Comparison of ENCODE assay signal across 1 cellular context in the genomic region with DNA sequence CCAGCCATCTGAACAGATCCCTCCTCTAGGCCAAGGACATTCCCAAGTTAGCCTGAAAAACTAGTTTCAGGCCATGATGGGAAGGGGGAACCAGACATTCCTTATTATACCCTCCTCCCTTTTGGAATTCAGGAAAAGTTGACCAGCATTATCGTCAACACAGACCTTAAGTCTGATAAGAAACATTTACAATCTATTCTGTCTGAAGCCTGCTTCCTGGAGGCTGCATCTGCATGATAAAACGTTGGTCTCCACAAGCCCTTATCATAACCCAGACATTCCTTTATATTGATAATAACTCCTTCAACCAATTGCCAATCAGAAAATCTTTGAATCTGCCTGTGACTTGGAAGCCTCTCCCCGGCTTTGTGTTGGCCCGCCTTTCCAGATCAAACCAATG.
TF ChIP-seq lines count a peak whose summit lies in the region.

No MANE protein-coding gene starts in this region.

TF ChIP-seq in K562, 482 proteins besides CTCF, POLR2A, EP300 and RAD21 (continued from another document and continues in another):
- TF ChIP-seq TCF15 (CRISPR knock-in tag; IDR thresholded peaks at IDR 0.05) (no peak), ZNF76 (CRISPR knock-in tag; IDR thresholded peaks at IDR 0.05; ENCODE audit: borderline replicate concordance) (no peak), HDAC1 (IDR thresholded peaks at IDR 0.05) (no peak), SOX6 (IDR thresholded peaks at IDR 0.05) (peak; percentile 93), CXXC5 (CRISPR knock-in tag; IDR thresholded peaks at IDR 0.05) (peak; percentile 40; the same call in 1 of the 2 replicates), E2F3 (CRISPR knock-in tag; IDR thresholded peaks at IDR 0.05) (no peak), POLR2B (IDR thresholded peaks at IDR 0.05; ENCODE audit: low read depth, partially characterized antibody) (no peak), SRSF3 (IDR thresholded peaks at IDR 0.05; ENCODE audit: insufficient read depth, low read length) (no peak), ERF (CRISPR knock-in tag; IDR thresholded peaks at IDR 0.05) (no peak), TCF7L2 (IDR thresholded peaks at IDR 0.05; ENCODE audit: low read depth, low read length) (no peak), MCM7 (IDR thresholded peaks at IDR 0.05) (no peak), HCFC1 (IDR thresholded peaks at IDR 0.05; ENCODE audit: low read depth, low read length) (no peak), ZNF436 (CRISPR knock-in tag; IDR thresholded peaks at IDR 0.05) (no peak), STAG1 (CRISPR knock-in tag; IDR thresholded peaks at IDR 0.05; ENCODE audit: borderline replicate concordance) (no peak), SMARCA4 (IDR thresholded peaks at IDR 0.05) (peak; percentile 75), TFE3 (CRISPR knock-in tag; IDR thresholded peaks at IDR 0.05) (no peak), KDM1A (IDR thresholded peaks at IDR 0.05) (peak; percentile 48 to 59; a peak in 3 of 4 replicates), GATAD2B (IDR thresholded peaks at IDR 0.05; ENCODE audit: borderline replicate concordance) (no peak), ESRRB (CRISPR knock-in tag; IDR thresholded peaks at IDR 0.05; ENCODE audit: borderline replicate concordance) (no peak), GATA2 (CRISPR knock-in tag; IDR thresholded peaks at IDR 0.05) (peak; percentile 54), TRIM24 (IDR thresholded peaks at IDR 0.05) (peak; percentile 83 to 91), POLR2G (IDR thresholded peaks at IDR 0.05; ENCODE audit: low read depth, low read length) (no peak), XRCC4 (IDR thresholded peaks at IDR 0.05; ENCODE audit: extremely low read depth, insufficient read depth, insufficient read length) (no peak), HMG20A (CRISPR knock-in tag; conservative IDR thresholded peaks at IDR 0.05) (no peak), HDGF (IDR thresholded peaks at IDR 0.05) (no peak), ZNF133 (CRISPR knock-in tag; IDR thresholded peaks at IDR 0.05) (no peak), ZNF644 (tag; IDR thresholded peaks at IDR 0.05; ENCODE audit: low read depth) (no peak), MAZ (CRISPR knock-in tag; conservative IDR thresholded peaks at IDR 0.05 in 1 of 2, IDR thresholded peaks at IDR 0.05 in 1 of 2) (no peak), ELF1 (tag; IDR thresholded peaks at IDR 0.05) (peak; percentile 41; the same call in 1 of the 2 replicates), STAT5A (IDR thresholded peaks at IDR 0.05; ENCODE audit: borderline replicate concordance, low read length) (peak; percentile 63; the same call in 1 of the 2 replicates), HNRNPLL (IDR thresholded peaks at IDR 0.05; ENCODE audit: low read depth, low read length, poor library complexity, severe bottlenecking) (no peak), MED1 (CRISPR knock-in tag; IDR thresholded peaks at IDR 0.05; ENCODE audit: borderline replicate concordance) (no peak), SRSF9 (IDR thresholded peaks at IDR 0.05; ENCODE audit: borderline replicate concordance, low read depth, low read length) (no peak), SUPT5H (IDR thresholded peaks at IDR 0.05) (no peak), TCF3 (CRISPR knock-in tag; IDR thresholded peaks at IDR 0.05) (peak; percentile 89), ZNF12 (CRISPR knock-in tag; IDR thresholded peaks at IDR 0.05) (no peak), MTA2 (IDR thresholded peaks at IDR 0.05; ENCODE audit: low read depth) (peak; percentile 84), EWSR1 (IDR thresholded peaks at IDR 0.05; ENCODE audit: borderline replicate concordance, low read depth, partially characterized antibody) (no peak), ZFX (CRISPR knock-in tag; IDR thresholded peaks at IDR 0.05) (no peak), SPI1 (IDR thresholded peaks at IDR 0.05; ENCODE audit: borderline replicate concordance, low read depth, low read length) (no peak), ATF2 (CRISPR knock-in tag; IDR thresholded peaks at IDR 0.05) (no peak), ZSCAN32 (CRISPR knock-in tag; IDR thresholded peaks at IDR 0.05) (no peak), PPARD (CRISPR knock-in tag; IDR thresholded peaks at IDR 0.05) (no peak), ESRRA (IDR thresholded peaks at IDR 0.05; ENCODE audit: borderline replicate concordance, low read depth) (no peak; the same call in 1 of the 2 replicates), POLR2H (tag; IDR thresholded peaks at IDR 0.05; ENCODE audit: low read depth) (no peak), NFXL1 (CRISPR knock-in tag; IDR thresholded peaks at IDR 0.05) (no peak), RAD51 (IDR thresholded peaks at IDR 0.05; ENCODE audit: borderline replicate concordance, low read depth) (no peak), ZNF407 (IDR thresholded peaks at IDR 0.05; ENCODE audit: low read depth) (no peak), FOXJ2 (tag; IDR thresholded peaks at IDR 0.05) (no peak), NRF1 (conservative IDR thresholded peaks at IDR 0.05 in 1 of 2, IDR thresholded peaks at IDR 0.05 in 1 of 2) (no peak)
- TF ChIP-seq, protein P1, sequence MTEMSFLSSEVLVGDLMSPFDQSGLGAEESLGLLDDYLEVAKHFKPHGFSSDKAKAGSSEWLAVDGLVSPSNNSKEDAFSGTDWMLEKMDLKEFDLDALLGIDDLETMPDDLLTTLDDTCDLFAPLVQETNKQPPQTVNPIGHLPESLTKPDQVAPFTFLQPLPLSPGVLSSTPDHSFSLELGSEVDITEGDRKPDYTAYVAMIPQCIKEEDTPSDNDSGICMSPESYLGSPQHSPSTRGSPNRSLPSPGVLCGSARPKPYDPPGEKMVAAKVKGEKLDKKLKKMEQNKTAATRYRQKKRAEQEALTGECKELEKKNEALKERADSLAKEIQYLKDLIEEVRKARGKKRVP (CRISPR knock-in tag; IDR thresholded peaks at IDR 0.05): no peak
- TF ChIP-seq, protein P2, sequence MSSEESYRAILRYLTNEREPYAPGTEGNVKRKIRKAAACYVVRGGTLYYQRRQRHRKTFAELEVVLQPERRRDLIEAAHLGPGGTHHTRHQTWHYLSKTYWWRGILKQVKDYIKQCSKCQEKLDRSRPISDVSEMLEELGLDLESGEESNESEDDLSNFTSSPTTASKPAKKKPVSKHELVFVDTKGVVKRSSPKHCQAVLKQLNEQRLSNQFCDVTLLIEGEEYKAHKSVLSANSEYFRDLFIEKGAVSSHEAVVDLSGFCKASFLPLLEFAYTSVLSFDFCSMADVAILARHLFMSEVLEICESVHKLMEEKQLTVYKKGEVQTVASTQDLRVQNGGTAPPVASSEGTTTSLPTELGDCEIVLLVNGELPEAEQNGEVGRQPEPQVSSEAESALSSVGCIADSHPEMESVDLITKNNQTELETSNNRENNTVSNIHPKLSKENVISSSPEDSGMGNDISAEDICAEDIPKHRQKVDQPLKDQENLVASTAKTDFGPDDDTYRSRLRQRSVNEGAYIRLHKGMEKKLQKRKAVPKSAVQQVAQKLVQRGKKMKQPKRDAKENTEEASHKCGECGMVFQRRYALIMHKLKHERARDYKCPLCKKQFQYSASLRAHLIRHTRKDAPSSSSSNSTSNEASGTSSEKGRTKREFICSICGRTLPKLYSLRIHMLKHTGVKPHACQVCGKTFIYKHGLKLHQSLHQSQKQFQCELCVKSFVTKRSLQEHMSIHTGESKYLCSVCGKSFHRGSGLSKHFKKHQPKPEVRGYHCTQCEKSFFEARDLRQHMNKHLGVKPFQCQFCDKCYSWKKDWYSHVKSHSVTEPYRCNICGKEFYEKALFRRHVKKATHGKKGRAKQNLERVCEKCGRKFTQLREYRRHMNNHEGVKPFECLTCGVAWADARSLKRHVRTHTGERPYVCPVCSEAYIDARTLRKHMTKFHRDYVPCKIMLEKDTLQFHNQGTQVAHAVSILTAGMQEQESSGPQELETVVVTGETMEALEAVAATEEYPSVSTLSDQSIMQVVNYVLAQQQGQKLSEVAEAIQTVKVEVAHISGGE (CRISPR knock-in tag; IDR thresholded peaks at IDR 0.05): 0 out of 6 replicates have a peak, but pooled peaks of 1 of the 3 experiments have one; percentile 33
